ENCODE assay signal across 15 cellular contexts in genomic region chr10:48525956-48526355, GRCh38.
DNase-seq lines count a peak whose midpoint lies in the region; ATAC-seq, FAIRE-seq and TF ChIP-seq lines count a peak whose summit lies in the region.
"Had no signal": no experiment of that assay in that cellular context is flagged by ENCODE, and none has a peak within 500 bp of the region (broad histone marks: within the 10 kb centered on the region; RNA-seq: fewer than 3 reads in every experiment).

No MANE protein-coding gene starts in this region.

- no peaks in the 10 kb centered on the region for H4K20me1 ChIP-seq in mammary epithelial cell (ENCODE audit: insufficient read depth, low read length)
- no peaks in the 10 kb centered on the region for H4K20me1 ChIP-seq in HepG2 (ENCODE audit: insufficient read depth, low read length)

- H3K4me1 Mint-ChIP-seq in MCF 10A (ENCODE audit: insufficient read depth, unreplicated experiment) (no peaks in the 10 kb centered on the region), nephron (peaks cover 26% of the 10 kb centered on the region), type B pancreatic cell (ENCODE audit: unreplicated experiment) (peaks cover 10% of the 10 kb centered on the region)

- POLR2A ChIA-PET in MCF 10A (lab: Yijun Ruan, JAX) (no interaction called here), HepG2 (lab: Yijun Ruan, JAX) (no interaction called here)

- TF ChIP-seq EP300 in HepG2 (IDR thresholded peaks at IDR 0.05; ENCODE audit: low read depth in 2 of 2, low read length in 2 of 2) (no peak), HepG2 (CRISPR knock-in tag; IDR thresholded peaks at IDR 0.05; ENCODE audit: borderline replicate concordance) (no peak)

- TF ChIP-seq CTCF in mammary epithelial cell (conservative IDR thresholded peaks at IDR 0.05 in 1 of 2, IDR thresholded peaks at IDR 0.05 in 1 of 2; ENCODE audit: extremely low read depth in 1 of 2, insufficient read depth in 1 of 2, low read depth in 1 of 2, low read length in 2 of 2), result no peak
- no peak for TF ChIP-seq CTCF in MCF 10A (IDR thresholded peaks at IDR 0.05; ENCODE audit: unreplicated experiment)
- no peak for TF ChIP-seq CTCF in nephron (IDR thresholded peaks at IDR 0.05; ENCODE audit: unreplicated experiment in 3 of 3)
- TF ChIP-seq CTCF in type B pancreatic cell (conservative IDR thresholded peaks at IDR 0.05), result no peak
- TF ChIP-seq CTCF in HepG2 (CRISPR knock-in tag; IDR thresholded peaks at IDR 0.05), result no peak

- H3K4me3 ChIP-seq in mammary epithelial cell (replicated peaks in 1 of 3; ENCODE audit: insufficient read depth in 1 of 3, low read depth in 2 of 3, low read length in 3 of 3), result no peak overlapping the region
- no peak overlapping the region for H3K4me3 ChIP-seq in ectodermal cell (ENCODE audit: insufficient read depth, low read depth, low read length)
- H3K4me3 ChIP-seq in HepG2 (replicated peaks in 1 of 3; ENCODE audit: insufficient read depth in 1 of 3, low read depth in 2 of 3, low read length in 3 of 3), result no peak overlapping the region

- H3K9ac ChIP-seq in mammary epithelial cell (ENCODE audit: insufficient read depth, low read length) (no peak overlapping the region), HepG2 (ENCODE audit: insufficient read depth, low read depth, low read length) (no peak overlapping the region)

- dilution Hi-C loops in mammary epithelial cell (cut with HindIII; ENCODE audit: low sequenced_read_pairs), result no loop called here

- DNase-seq in mammary epithelial cell (no peak), MCF 10A (ENCODE audit: unreplicated experiment) (no peak), type B pancreatic cell (ENCODE audit: extremely low spot score, unreplicated experiment) (no peak), DMS53 (lab: John Stamatoyannopoulos, UW) (no peak), HepG2 (ENCODE audit: low spot score) (no peak)
- DNase-seq: activated CD4-positive, alpha-beta memory T cell treated with anti-CD3 and anti-CD28 coated beads for 36 hours; H7; NCI-H2029; NCI-H524 treated with DMSO at 0.1 percent for 48 hours; SW 1271 had no signal

- H3K27me3 Mint-ChIP-seq in MCF 10A (ENCODE audit: insufficient read depth, unreplicated experiment) (no peaks in the 10 kb centered on the region), nephron (ENCODE audit: low read depth) (peaks cover 40% of the 10 kb centered on the region), type B pancreatic cell (peaks cover 57% of the 10 kb centered on the region)

- WGBS in mammary epithelial cell (ENCODE audit: low coverage, missing lambda C conversion rate), result 17% methylated on average over 1 of the region's 1 CpG
- 5 to 58% methylated on average over 1 of the region's 1 CpG for WGBS in ectodermal cell, 2 experiments
- 6% methylated on average over 1 of the region's 1 CpG for WGBS in HepG2 (ENCODE audit: low lambda C conversion rate)

- intact Hi-C loops in mammary epithelial cell (cut with micrococcal nuclease) (no loop called here), MCF 10A (cut with micrococcal nuclease) (no loop called here), HepG2 (cut with micrococcal nuclease; ENCODE audit: unreplicated experiment) (loop anchor here (1.0 kb wide), 1 partner anchor 40 kb away; no protein-coding TSS in a partner anchor)

- H3K9me3 Mint-ChIP-seq in MCF 10A (ENCODE audit: unreplicated experiment) (peaks cover 9% of the 10 kb centered on the region), nephron (no peaks in the 10 kb centered on the region), type B pancreatic cell (peaks cover 6% of the 10 kb centered on the region)
- H3K9me3 Mint-ChIP-seq: dendritic cell treated with granulocyte-macrophage colony-stimulating factor and Interleukin-4, amounts not matched to agents 40 ng/mL and 50 ng/mL, for 4 days had no signal

- TF ChIP-seq POLR2A in HepG2 (IDR thresholded peaks at IDR 0.05; ENCODE audit: insufficient read depth in 1 of 2, low read depth in 2 of 2, low read length in 2 of 2), result no peak

- no peak overlapping the region for H3K4me3 Mint-ChIP-seq in MCF 10A (ENCODE audit: unreplicated experiment)
- H3K4me3 Mint-ChIP-seq in nephron, result peak overlapping the region; percentile 5 to 53 (median 11)
- peak overlapping the region; percentile 40 for H3K4me3 Mint-ChIP-seq in type B pancreatic cell
- H3K4me3 Mint-ChIP-seq: activated CD4-positive, alpha-beta memory T cell treated with anti-CD3 and anti-CD28 coated beads for 36 hours; dendritic cell treated with granulocyte-macrophage colony-stimulating factor and Interleukin-4, amounts not matched to agents 40 ng/mL and 50 ng/mL, for 4 days had no signal

- no peak overlapping the region for H3K4me2 ChIP-seq in mammary epithelial cell (ENCODE audit: insufficient read depth, low read depth, low read length)
- H3K4me2 ChIP-seq in HepG2 (ENCODE audit: low read depth, low read length), result no peak overlapping the region

- no peak for TF ChIP-seq RAD21 in HepG2 (CRISPR knock-in tag; IDR thresholded peaks at IDR 0.05)

- no peak overlapping the region for H3K27ac ChIP-seq in mammary epithelial cell (ENCODE audit: insufficient read depth, low read depth, low read length)
- H3K27ac ChIP-seq in ectodermal cell (ENCODE audit: insufficient read depth, low read depth, low read length, poor library complexity, severe bottlenecking), result peak overlapping the region; percentile 79
- H3K27ac ChIP-seq in HepG2 (ENCODE audit: extremely low read length, insufficient read depth, low read length), result no peak overlapping the region

- in situ Hi-C loops in mammary epithelial cell (cut with MboI; ENCODE audit: low sequenced_read_pairs in 2 of 2), result no loop called here
- in situ Hi-C loops in HepG2 (cut with HindIII; ENCODE audit: extremely low pct_ligation_motif_present, low pct_unique_long_range_greater_than_20kb), result no loop called here

- no peak for FAIRE-seq in HepG2 (lab: Jason Lieb, UNC)
- FAIRE-seq: A204.1 had no signal

- H3K36me3 Mint-ChIP-seq in MCF 10A (ENCODE audit: insufficient read depth, unreplicated experiment) (no peaks in the 10 kb centered on the region), nephron (ENCODE audit: low read depth) (no peaks in the 10 kb centered on the region), type B pancreatic cell (no peaks in the 10 kb centered on the region)
- H3K36me3 Mint-ChIP-seq: activated CD4-positive, alpha-beta memory T cell treated with anti-CD3 and anti-CD28 coated beads for 36 hours had no signal

- H3K79me2 ChIP-seq in mammary epithelial cell (ENCODE audit: insufficient read depth, low read length) (no peaks in the 10 kb centered on the region), HepG2 (ENCODE audit: insufficient read depth, low read length) (no peaks in the 10 kb centered on the region)

- no peak for ATAC-seq in esophagus mucosa
- no peak for ATAC-seq in HepG2

- CTCF ChIA-PET in mammary epithelial cell (lab: Charles Lee; ENCODE audit: low non-redundant PET), result no interaction called here
- CTCF ChIA-PET in MCF 10A (lab: Yijun Ruan, JAX), result interaction anchor here (0.5 to 1.1 kb wide), 2 partner anchors 57 to 340 kb away, joined by 3 read pairs; no protein-coding TSS in a partner anchor
- CTCF ChIA-PET in HepG2 (lab: Yijun Ruan, JAX; ENCODE audit: low intra/inter-chr PET ratio, low total read pairs), result no interaction called here

- peak overlapping the region; percentile 29 for H2AFZ ChIP-seq in mammary epithelial cell (ENCODE audit: low read depth, low read length)
- H2AFZ ChIP-seq in HepG2 (ENCODE audit: low read length), result no peak overlapping the region

- H3K4me1 ChIP-seq in mammary epithelial cell (ENCODE audit: insufficient read depth, low read length) (peaks cover 4% of the 10 kb centered on the region), ectodermal cell (ENCODE audit: control insufficient read depth, insufficient read depth, low read length) (peaks cover 7% of the 10 kb centered on the region), HepG2 (ENCODE audit: insufficient read depth, low read length) (0 out of 2 replicates have a peak, but pooled peaks cover 5% of the 10 kb centered on the region)

- H3K9me3 ChIP-seq in mammary epithelial cell (replicated peaks; ENCODE audit: insufficient read depth, low read length), result no peaks in the 10 kb centered on the region
- no peaks in the 10 kb centered on the region for H3K9me3 ChIP-seq in ectodermal cell (ENCODE audit: control insufficient read depth, low read length)
- H3K9me3 ChIP-seq in HepG2 (ENCODE audit: low read length), result no peaks in the 10 kb centered on the region

- H3K27ac Mint-ChIP-seq in MCF 10A (ENCODE audit: low read depth, unreplicated experiment) (no peak overlapping the region), nephron (peak overlapping the region; percentile 85 to 86 (median 85)), type B pancreatic cell (no peak overlapping the region)
- H3K27ac Mint-ChIP-seq: activated CD4-positive, alpha-beta memory T cell treated with anti-CD3 and anti-CD28 coated beads for 36 hours; dendritic cell treated with granulocyte-macrophage colony-stimulating factor and Interleukin-4, amounts not matched to agents 40 ng/mL and 50 ng/mL, for 4 days had no signal

- BruUV-seq in mammary epithelial cell (replicated peaks; lab: Mats Ljungman, UMichigan), result no TSS peak
- no TSS peak for BruUV-seq in MCF 10A (replicated peaks; lab: Mats Ljungman, UMichigan)
- no TSS peak for BruUV-seq in HepG2 (replicated peaks; lab: Mats Ljungman, UMichigan)

- H3K36me3 ChIP-seq in mammary epithelial cell (ENCODE audit: insufficient read depth, low read length), result no peaks in the 10 kb centered on the region
- H3K36me3 ChIP-seq in ectodermal cell (ENCODE audit: control insufficient read depth, insufficient read depth, low read length), result no peaks in the 10 kb centered on the region
- H3K36me3 ChIP-seq in HepG2 (replicated peaks in 1 of 2; ENCODE audit: control insufficient read depth in 1 of 2, insufficient read depth in 2 of 2, low read length in 2 of 2), result no peaks in the 10 kb centered on the region

- H3K27me3 ChIP-seq in mammary epithelial cell (ENCODE audit: insufficient read depth, low read length), result no peaks in the 10 kb centered on the region
- peaks cover 34% of the 10 kb centered on the region for H3K27me3 ChIP-seq in ectodermal cell (ENCODE audit: control insufficient read depth, insufficient read depth, low read length, poor library complexity, severe bottlenecking)
- peaks cover 0 to 44% of the 10 kb centered on the region in 2 experiments for H3K27me3 ChIP-seq in HepG2 (ENCODE audit: control insufficient read depth in 1 of 2, insufficient read depth in 2 of 2, low read length in 2 of 2)

TF ChIP-seq in HepG2, 621 proteins besides CTCF, POLR2A, EP300 and RAD21 (continues in another document):
- no peak for TF ChIP-seq SNAI1 (CRISPR knock-in tag; IDR thresholded peaks at IDR 0.05; ENCODE audit: borderline replicate concordance)
- no peak for TF ChIP-seq ZFAT (CRISPR knock-in tag; conservative IDR thresholded peaks at IDR 0.05)
- no peak for TF ChIP-seq KLF9 (CRISPR knock-in tag; IDR thresholded peaks at IDR 0.05; ENCODE audit: low read depth)
- TF ChIP-seq ZSCAN20 (CRISPR knock-in tag; IDR thresholded peaks at IDR 0.05; ENCODE audit: borderline replicate concordance), result no peak

Comparison
In these comparisons a context has a peak if more than half of its experiments do, and no peak if none do; other contexts are left out.
1. H3K27ac Mint-ChIP-seq: peak in nephron (3 of 3); none in MCF 10A (single experiment) and type B pancreatic cell (single experiment).